2 cellular contexts compared by ENCODE assay signal in genomic region chr10:42976353-42977031, GRCh38.
TF ChIP-seq lines count a peak whose summit lies in the region.

No MANE protein-coding gene starts in this region.

TF ChIP-seq in SK-N-SH, 30 proteins besides CTCF, POLR2A, EP300 and RAD21 (continued from another document):
- TF ChIP-seq MAX (IDR thresholded peaks at IDR 0.05; ENCODE audit: low read depth) (no peak), USF2 (IDR thresholded peaks at IDR 0.05; ENCODE audit: borderline replicate concordance, low read depth, low read length) (no peak), FOXJ3 (CRISPR knock-in tag; IDR thresholded peaks at IDR 0.05) (no peak)
- TF ChIP-seq, protein P1, sequence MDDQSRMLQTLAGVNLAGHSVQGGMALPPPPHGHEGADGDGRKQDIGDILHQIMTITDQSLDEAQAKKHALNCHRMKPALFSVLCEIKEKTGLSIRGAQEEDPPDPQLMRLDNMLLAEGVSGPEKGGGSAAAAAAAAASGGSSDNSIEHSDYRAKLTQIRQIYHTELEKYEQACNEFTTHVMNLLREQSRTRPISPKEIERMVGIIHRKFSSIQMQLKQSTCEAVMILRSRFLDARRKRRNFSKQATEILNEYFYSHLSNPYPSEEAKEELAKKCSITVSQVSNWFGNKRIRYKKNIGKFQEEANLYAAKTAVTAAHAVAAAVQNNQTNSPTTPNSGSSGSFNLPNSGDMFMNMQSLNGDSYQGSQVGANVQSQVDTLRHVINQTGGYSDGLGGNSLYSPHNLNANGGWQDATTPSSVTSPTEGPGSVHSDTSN (IDR thresholded peaks at IDR 0.05), result no peak

TF ChIP-seq in SK-N-SH treated with all-trans-retinoic acid at 6 μM for 48 hours, 23 proteins besides CTCF, POLR2A, EP300 and RAD21 (continued from another document):
- no peak for TF ChIP-seq TSHZ2 (CRISPR knock-in tag; IDR thresholded peaks at IDR 0.05)
